ENCODE assay signal across 11 cellular contexts in genomic region chr21:44085491-44086321, GRCh38. TPM values are rescaled to one million over a fixed set of nuclear protein-coding genes. Genes with fewer than 3 reads are reported as not detected.
A peak's percentile ranks its signal among the peaks of the same experiment; 100 is the strongest.
DNase-seq lines count a peak whose midpoint lies in the region; ATAC-seq and TF ChIP-seq lines count a peak whose summit lies in the region.
"Had no signal": no experiment of that assay in that cellular context is flagged by ENCODE, and none has a peak within 500 bp of the region (broad histone marks: within the 10 kb centered on the region; RNA-seq: fewer than 3 reads in every experiment).

No MANE protein-coding gene starts in this region.

- peaks cover 7% of the 10 kb centered on the region for H3K27me3 Mint-ChIP-seq in GM23338 (ENCODE audit: insufficient read depth, low read depth, poor library complexity)

- DNase-seq in IMR-90 (no peak), left ventricle myocardium inferior (peak; percentile 36), renal cortical epithelial cell (ENCODE audit: low read depth) (peak; percentile 58), GM23338 (ENCODE audit: low spot score) (no peak), NCI-H1417 (lab: John Stamatoyannopoulos, UW) (no peak), SHP77 treated with DMSO at 0.1 percent for 48 hours (lab: John Stamatoyannopoulos, UW) (no peak)
- DNase-seq: activated gamma-delta T cell, foreskin fibroblast, NCI-H1092 had no signal

- H3K27ac ChIP-seq in IMR-90 (ENCODE audit: insufficient read depth, low read length) (no peak overlapping the region), angular gyrus (ENCODE audit: low read depth, low read length) (peak overlapping the region; percentile 100), left ventricle myocardium inferior (replicated peaks) (peak overlapping the region; percentile 88), GM23338 (ENCODE audit: low read depth) (no peak overlapping the region)

- H3K4me1 ChIP-seq in IMR-90 (ENCODE audit: control insufficient read depth, insufficient read depth, low read length) = no peaks in the 10 kb centered on the region
- H3K4me1 ChIP-seq in left ventricle myocardium inferior = peaks cover 64% of the 10 kb centered on the region
- H3K4me1 ChIP-seq in GM23338 (ENCODE audit: insufficient read depth) = no peaks in the 10 kb centered on the region

- H4K5ac ChIP-seq in IMR-90 (ENCODE audit: low read depth, low read length) = no peak overlapping the region

- no peaks in the 10 kb centered on the region for H3F3A ChIP-seq in GM23338 (replicated peaks; ENCODE audit: low read depth)

- no peak overlapping the region for H3K9ac ChIP-seq in IMR-90 (ENCODE audit: low read depth, low read length)

- H3K36me3 ChIP-seq in IMR-90 (ENCODE audit: control insufficient read depth, insufficient read depth, low read length) (peaks cover 71% of the 10 kb centered on the region), left ventricle myocardium inferior (peaks cover 60% of the 10 kb centered on the region), GM23338 (ENCODE audit: insufficient read depth) (peaks cover 23% of the 10 kb centered on the region; the same call in 1 of the 2 replicates)

- no peak overlapping the region for H3K14ac ChIP-seq in IMR-90 (replicated peaks; ENCODE audit: low read depth, low read length)

- no peak overlapping the region for H2BK120ac ChIP-seq in IMR-90 (ENCODE audit: low read depth, low read length)

- no peak overlapping the region for H3K18ac ChIP-seq in IMR-90 (ENCODE audit: low read depth, low read length)

- TF ChIP-seq POLR2A in IMR-90 (IDR thresholded peaks at IDR 0.05; ENCODE audit: low read depth, low read length) = no peak

- H2AK5ac ChIP-seq in IMR-90 (ENCODE audit: low read depth, low read length) = no peak overlapping the region

- H3K9me2 ChIP-seq in GM23338 (ENCODE audit: insufficient read depth) = no peaks in the 10 kb centered on the region

- H3K4me3 ChIP-seq in IMR-90 (ENCODE audit: insufficient read depth, low read depth, low read length) (no peak overlapping the region), left ventricle myocardium inferior (no peak overlapping the region), GM23338 (no peak overlapping the region)

- no peak overlapping the region for H3K4me3 Mint-ChIP-seq in GM23338

- no peak overlapping the region for H2AK9ac ChIP-seq in IMR-90 (replicated peaks; ENCODE audit: low read depth, low read length, poor library complexity)

- no peaks in the 10 kb centered on the region for H3K27me3 ChIP-seq in IMR-90 (ENCODE audit: control insufficient read depth, insufficient read depth, low read length)
- no peaks in the 10 kb centered on the region for H3K27me3 ChIP-seq in left ventricle myocardium inferior (ENCODE audit: low read depth)
- no peaks in the 10 kb centered on the region for H3K27me3 ChIP-seq in GM23338 (ENCODE audit: insufficient read depth)

- H2BK15ac ChIP-seq in IMR-90 (ENCODE audit: low read depth, low read length) = no peak overlapping the region

- H4K20me1 ChIP-seq in IMR-90 (ENCODE audit: insufficient read depth, low read length) = peaks cover 4% of the 10 kb centered on the region; the same call in 1 of the 2 replicates
- peaks cover 14% of the 10 kb centered on the region for H4K20me1 ChIP-seq in GM23338 (replicated peaks; ENCODE audit: insufficient read depth)

- dilution Hi-C loops in IMR-90 (cut with HindIII; ENCODE audit: low sequenced_read_pairs, unreplicated experiment) = no loop called here

- H3K4me2 ChIP-seq in IMR-90 (ENCODE audit: low read depth, low read length) = no peak overlapping the region
- H3K4me2 ChIP-seq in GM23338 = no peak overlapping the region

- no peak overlapping the region for H2BK5ac ChIP-seq in IMR-90 (ENCODE audit: low read depth, low read length, poor library complexity, severe bottlenecking)

- intact Hi-C loops in IMR-90 (cut with micrococcal nuclease) = no loop called here
- intact Hi-C loops in left ventricle myocardium inferior (cut with micrococcal nuclease) = no loop called here

- ATAC-seq in IMR-90 (ENCODE audit: low read depth) (no peak; the same call in 1 of the 2 replicates), GM23338 (no peak), HG03571 (IDR thresholded peaks at IDR 0.05; ENCODE audit: unreplicated experiment) (no peak)

- no peak overlapping the region for H4K8ac ChIP-seq in IMR-90 (ENCODE audit: low read depth in 2 of 2, low read length in 2 of 2)

- H3K79me2 ChIP-seq in GM23338 (replicated peaks; ENCODE audit: insufficient read depth) = no peaks in the 10 kb centered on the region; the same call in 1 of the 2 replicates

- H2AFZ ChIP-seq in IMR-90 (replicated peaks; ENCODE audit: low read length, poor library complexity) (no peak overlapping the region), GM23338 (no peak overlapping the region)

- no peak overlapping the region for H3K4ac ChIP-seq in IMR-90 (ENCODE audit: low read depth, low read length)

- H3K56ac ChIP-seq in IMR-90 (ENCODE audit: extremely low read depth, insufficient read depth, low read length) = no peak overlapping the region

- peaks cover 15 to 33% of the 10 kb centered on the region in 2 experiments for H3K79me1 ChIP-seq in IMR-90 (ENCODE audit: low read depth in 1 of 2, low read length in 2 of 2)

- WGBS in IMR-90 (ENCODE audit: extremely low coverage in 2 of 2, insufficient read length in 1 of 2), 2 experiments = 80% methylated on average over 1 of the region's 15 CpGs; no CpG with 5 or more reads in 1 of the 2 experiments

- peaks cover 67% of the 10 kb centered on the region for H3K36me3 Mint-ChIP-seq in GM23338 (ENCODE audit: low read depth)

- H3K9me3 ChIP-seq in IMR-90 (ENCODE audit: control insufficient read depth, insufficient read depth, low read length) (no peaks in the 10 kb centered on the region), left ventricle myocardium inferior (replicated peaks) (no peaks in the 10 kb centered on the region)

- no peak for TF ChIP-seq CTCF in IMR-90 (conservative IDR thresholded peaks at IDR 0.05; ENCODE audit: low read depth, low read length)
- no peak for TF ChIP-seq CTCF in left ventricle myocardium inferior (IDR thresholded peaks at IDR 0.05; ENCODE audit: borderline replicate concordance)
- no peak for TF ChIP-seq CTCF in GM23338 (conservative IDR thresholded peaks at IDR 0.05; ENCODE audit: low read depth in 2 of 2)

- no peaks in the 10 kb centered on the region for H3K4me1 Mint-ChIP-seq in GM23338

- POLR2A ChIA-PET in IMR-90 (lab: Charles Lee; ENCODE audit: unreplicated experiment) = no interaction called here

- H3K27ac Mint-ChIP-seq in GM23338 = no peak overlapping the region

- CTCF ChIA-PET in IMR-90 (lab: Yijun Ruan, JAX) = no interaction called here

- H4K91ac ChIP-seq in IMR-90 (ENCODE audit: insufficient read depth, low read depth, low read length) = no peak overlapping the region

- no peak overlapping the region for H2BK20ac ChIP-seq in IMR-90 (ENCODE audit: low read depth, low read length)

- H3K9me1 ChIP-seq in IMR-90 (ENCODE audit: insufficient read depth, low read length) = 0 out of 2 replicates have a peak, but pooled peaks cover 11% of the 10 kb centered on the region

- in situ Hi-C loops in IMR-90 (cut with MboI; ENCODE audit: low sequenced_read_pairs) = no loop called here

- H3K23ac ChIP-seq in IMR-90 (ENCODE audit: low read depth, low read length) = no peak overlapping the region

- TF ChIP-seq RAD21 in IMR-90 (IDR thresholded peaks at IDR 0.05; ENCODE audit: low read length) = no peak

- no TSS peak for BruUV-seq in IMR-90 (replicated peaks; lab: Mats Ljungman, UMichigan)

- H3K9me3 Mint-ChIP-seq in GM23338 = no peaks in the 10 kb centered on the region

TF ChIP-seq in IMR-90, 13 proteins besides CTCF, POLR2A, EP300 and RAD21 (continues in another document):
- TF ChIP-seq MAZ (IDR thresholded peaks at IDR 0.05; ENCODE audit: borderline replicate concordance, low read depth, low read length) = no peak
- peak; percentile 62 for TF ChIP-seq CEBPB (IDR thresholded peaks at IDR 0.05; ENCODE audit: low read depth, low read length)
- no peak for TF ChIP-seq SMC3 (IDR thresholded peaks at IDR 0.05; ENCODE audit: low read depth, low read length)

RNA-seq across cellular contexts. Expression of gene PWP2, which starts 21.5 kb away (rescaled TPM):
- 7.0 and 7.8 TPM in 2 replicates for total RNA-seq in IMR-90 (2012; rRNA removed)
- polyA plus RNA-seq in IMR-90 (2012; rRNA removed) = 2.3 and 2.4 TPM in 2 replicates
- polyA plus RNA-seq in IMR-90 (2012; cell fraction: cytosol; rRNA removed) = 2.5 TPM in 2 replicates
- 5.6 and 10.8 TPM in 2 replicates for polyA plus RNA-seq in IMR-90 (2012; cell fraction: nucleus; rRNA removed; ENCODE audit: low replicate concordance)
- 7.4 TPM for total RNA-seq in left ventricle myocardium inferior
- total RNA-seq in renal cortical epithelial cell = 5.4 TPM in 1 of 2 replicates, not detected in the other
- 59.2 and 64.9 TPM in 2 replicates for total RNA-seq in GM23338 (2014; rRNA removed; shearing (Covaris generic))
- 17.6 and 18.2 TPM in 2 replicates for polyA plus RNA-seq in GM23338 (2016; fragmentation: Nextera tagmentation; extraction: Ambion mirVana)

RNA-seq across cellular contexts. Expression of gene GATD3, which starts 47.8 kb away (rescaled TPM):
- total RNA-seq in IMR-90 (2012; rRNA removed) = 18.1 and 21.9 TPM in 2 replicates
- polyA plus RNA-seq in IMR-90 (2012; rRNA removed) = 14.3 and 17.1 TPM in 2 replicates
- polyA plus RNA-seq in IMR-90 (2012; cell fraction: cytosol; rRNA removed) = 6.4 and 37.6 TPM in 2 replicates
- 32.5 and 55.2 TPM in 2 replicates for polyA plus RNA-seq in IMR-90 (2012; cell fraction: nucleus; rRNA removed; ENCODE audit: low replicate concordance)
- 143 TPM for total RNA-seq in left ventricle myocardium inferior
- total RNA-seq in renal cortical epithelial cell = 5.3 and 14.9 TPM in 2 replicates
- 43.4 and 58.4 TPM in 2 replicates for total RNA-seq in GM23338 (2014; rRNA removed; shearing (Covaris generic))
- polyA plus RNA-seq in GM23338 (2016; fragmentation: Nextera tagmentation; extraction: Ambion mirVana) = 37.5 and 44.1 TPM in 2 replicates

Comparison
In these comparisons a context has a peak if more than half of its experiments do, and no peak if none do; other contexts are left out.
1. DNase-seq: peak in left ventricle myocardium inferior (single experiment) and renal cortical epithelial cell (single experiment); none in IMR-90 (single experiment), GM23338 (single experiment), NCI-H1417 (0 of 3) and SHP77 treated with DMSO at 0.1 percent for 48 hours (single experiment).
2. H3K27ac ChIP-seq: peak in angular gyrus (single experiment) and left ventricle myocardium inferior (single experiment); none in IMR-90 (single experiment) and GM23338 (single experiment).